9 cellular contexts compared by ENCODE assay signal in genomic region chr3:52244061-52244628, GRCh38. TPM values are rescaled to one million over a fixed set of nuclear protein-coding genes. Genes with fewer than 3 reads are reported as not detected.
DNase-seq lines count a peak whose midpoint lies in the region; ATAC-seq and TF ChIP-seq lines count a peak whose summit lies in the region.
"Had no signal": no experiment of that assay in that cellular context is flagged by ENCODE, and none has a peak within 500 bp of the region (broad histone marks: within the 10 kb centered on the region; RNA-seq: fewer than 3 reads in every experiment).

No MANE protein-coding gene starts in this region.

- peaks cover 3% of the 10 kb centered on the region for H3K9me3 Mint-ChIP-seq in activated CD4-positive, alpha-beta T cell treated with anti-CD3 and anti-CD28 coated beads for 36 hours (ENCODE audit: low read depth)

- no peak for TF ChIP-seq CTCF in right atrium auricular region (IDR thresholded peaks at IDR 0.05)
- no peak for TF ChIP-seq CTCF in fibroblast of pulmonary artery (IDR thresholded peaks at IDR 0.05; ENCODE audit: low read length, missing control alignments)

- peaks cover 59% of the 10 kb centered on the region for H3K36me3 Mint-ChIP-seq in activated CD4-positive, alpha-beta T cell treated with anti-CD3 and anti-CD28 coated beads for 36 hours (ENCODE audit: low read depth)

- H3K9me3 ChIP-seq in right atrium auricular region, result no peaks in the 10 kb centered on the region
- H3K9me3 ChIP-seq: uterus had no signal

- POLR2A ChIA-PET in activated CD4-positive, alpha-beta T cell treated with anti-CD3 and anti-CD28 coated beads for 36 hours (lab: Charles Lee), result interaction anchor here (0.7 to 2.1 kb wide), 3 partner anchors 9 to 34 kb away, joined by 3 to 9 read pairs (median 4); partner anchors contain the start of gene WDR82

- H3K27ac ChIP-seq in right atrium auricular region, result peak overlapping the region in 1 of 2 donors; percentile 36

- H3K27ac Mint-ChIP-seq in activated CD4-positive, alpha-beta T cell treated with anti-CD3 and anti-CD28 coated beads for 36 hours, result peak overlapping the region; percentile 87

- DNase-seq in cardiac septum (ENCODE audit: low spot score), result peak; percentile 84
- no peak for DNase-seq in right atrium auricular region (ENCODE audit: low spot score)
- DNase-seq in activated CD4-positive, alpha-beta T cell treated with anti-CD3 and anti-CD28 coated beads for 36 hours, result peak; percentile 76
- peak; percentile 44 for DNase-seq in fibroblast of pulmonary artery (ENCODE audit: low read depth)
- DNase-seq in stimulated activated CD4-positive, alpha-beta T cell treated with anti-CD3 and anti-CD28 coated beads, Interleukin-4, amount 100 ng/mL, for 24 hours, result peak; percentile 54
- DNase-seq in epidermal melanocyte (ENCODE audit: insufficient read length, low spot score), result no peak
- DNase-seq in NCI-H1930 (lab: John Stamatoyannopoulos, UW), result no peak

- peaks cover 0 to 44% of the 10 kb centered on the region in 2 donors for H3K4me1 ChIP-seq in right atrium auricular region

- H3K36me3 ChIP-seq in right atrium auricular region, result no peaks in the 10 kb centered on the region
- H3K36me3 ChIP-seq: uterus had no signal

- peaks cover 75% of the 10 kb centered on the region for H3K4me1 Mint-ChIP-seq in activated CD4-positive, alpha-beta T cell treated with anti-CD3 and anti-CD28 coated beads for 36 hours

- no peaks in the 10 kb centered on the region for H3K27me3 Mint-ChIP-seq in activated CD4-positive, alpha-beta T cell treated with anti-CD3 and anti-CD28 coated beads for 36 hours

- peak; percentile 30 for ATAC-seq in HG03460 (IDR thresholded peaks at IDR 0.05; ENCODE audit: unreplicated experiment)
- peak; percentile 11 for ATAC-seq in activated CD4-positive, alpha-beta T cell treated with anti-CD3 and anti-CD28 coated beads for 36 hours

- peak overlapping the region; percentile 76 for H3K4me3 Mint-ChIP-seq in activated CD4-positive, alpha-beta T cell treated with anti-CD3 and anti-CD28 coated beads for 36 hours

- no peaks in the 10 kb centered on the region for H3K27me3 ChIP-seq in right atrium auricular region
- H3K27me3 ChIP-seq: uterus had no signal

- CTCF ChIA-PET in activated CD4-positive, alpha-beta T cell treated with anti-CD3 and anti-CD28 coated beads for 36 hours (lab: Charles Lee), result interaction anchor here (0.8 to 2.1 kb wide), 5 partner anchors 9 to 35 kb away, joined by 3 to 7 read pairs (median 4); no protein-coding TSS in a partner anchor

- no peak overlapping the region for H3K4me3 ChIP-seq in right atrium auricular region
- no peak overlapping the region for H3K4me3 ChIP-seq in fibroblast of pulmonary artery (replicated peaks; ENCODE audit: low read depth, low read length)
- H3K4me3 ChIP-seq: uterus had no signal

- intact Hi-C loops in cardiac septum (cut with DNase I), result no loop called here
- intact Hi-C loops in activated CD4-positive, alpha-beta T cell treated with anti-CD3 and anti-CD28 coated beads for 36 hours (cut with DNase I, micrococcal nuclease), result no loop called here

RNA-seq across cellular contexts. Expression of gene PPM1M, which starts 1.4 kb away (rescaled TPM):
- total RNA-seq in cardiac septum, result 8.9 TPM
- 1 to 10 TPM; 5.7 to 8.1 TPM for total RNA-seq in right atrium auricular region
- total RNA-seq in activated CD4-positive, alpha-beta T cell treated with anti-CD3 and anti-CD28 coated beads for 36 hours, result 10 to 100 TPM; 52.9 to 59.2 TPM

RNA-seq across cellular contexts. Expression of gene TWF2, which starts 5.2 kb away (rescaled TPM):
- 69.5 TPM for total RNA-seq in cardiac septum
- 10 to 100 TPM; 54.4 to 58.6 TPM for total RNA-seq in right atrium auricular region
- 10 to 100 TPM; 85.0 to 93.5 TPM for total RNA-seq in activated CD4-positive, alpha-beta T cell treated with anti-CD3 and anti-CD28 coated beads for 36 hours

RNA-seq across cellular contexts. Expression of gene TLR9, which starts 18.7 kb away (rescaled TPM):
- total RNA-seq in cardiac septum (0.16 TPM), right atrium auricular region (not detected)
- total RNA-seq in activated CD4-positive, alpha-beta T cell treated with anti-CD3 and anti-CD28 coated beads for 36 hours, result under 1 TPM; 0.59 to 0.74 TPM

RNA-seq across cellular contexts. Expression of gene WDR82, which starts 34.3 kb away (rescaled TPM):
- total RNA-seq in cardiac septum (69.7 TPM), right atrium auricular region (10 to 100 TPM; 43.2 to 43.8 TPM)
- total RNA-seq in activated CD4-positive, alpha-beta T cell treated with anti-CD3 and anti-CD28 coated beads for 36 hours, result 100 to 1,000 TPM in 1 of 2 experiments, 10 to 100 TPM in 1; 95.2 to 113 TPM

RNA-seq across cellular contexts. Expression of gene GLYCTK, which starts 43.5 kb away (rescaled TPM):
- total RNA-seq in cardiac septum (6.4 TPM), right atrium auricular region (1 to 10 TPM; 2.0 to 5.4 TPM)
- total RNA-seq in activated CD4-positive, alpha-beta T cell treated with anti-CD3 and anti-CD28 coated beads for 36 hours, result 10 to 100 TPM; 13.3 to 18.8 TPM

Comparison
In these comparisons a context has a peak if more than half of its experiments do, and no peak if none do; other contexts are left out.
1. DNase-seq: peak in cardiac septum (single experiment), activated CD4-positive, alpha-beta T cell treated with anti-CD3 and anti-CD28 coated beads for 36 hours (single experiment), fibroblast of pulmonary artery (single experiment) and stimulated activated CD4-positive, alpha-beta T cell treated with anti-CD3 and anti-CD28 coated beads, Interleukin-4, amount 100 ng/mL, for 24 hours (single experiment); none in right atrium auricular region (single experiment), epidermal melanocyte (single experiment) and NCI-H1930 (0 of 2).